15 cellular contexts compared by ENCODE assay signal in genomic region chr15:23866832-23867231, GRCh38.
DNase-seq lines count a peak whose midpoint lies in the region; ATAC-seq, FAIRE-seq and TF ChIP-seq lines count a peak whose summit lies in the region.
"Had no signal": no experiment of that assay in that cellular context is flagged by ENCODE, and none has a peak within 500 bp of the region (broad histone marks: within the 10 kb centered on the region; RNA-seq: fewer than 3 reads in every experiment).

No MANE protein-coding gene starts in this region.

- POLR2A ChIA-PET in A549 (lab: Yijun Ruan, JAX), result no interaction called here

- ATAC-seq in A549 (peak in 1 of 2 experiments; percentile 56; a peak in 3 of 6 replicates), foreskin keratinocyte (no peak), HG02870 (IDR thresholded peaks at IDR 0.05; ENCODE audit: unreplicated experiment) (no peak)
- ATAC-seq in activated T-cell treated with anti-CD3 and anti-CD28 coated beads, Interleukin-2, amount 50 U/mL, for 4 hours, result no peak
- no peak for ATAC-seq in stimulated activated naive CD8-positive, alpha-beta T cell treated with anti-CD3 and anti-CD28 coated beads, Interleukin-15, amount 100 ng/mL, for 72 hours

- H3K23me2 ChIP-seq in H9 (ENCODE audit: insufficient read length, low read depth, low read length, poor library complexity, severe bottlenecking), result no peaks in the 10 kb centered on the region

- no peaks in the 10 kb centered on the region for H3K27me3 ChIP-seq in H9 (ENCODE audit: insufficient read depth, low read length)
- H3K27me3 ChIP-seq in foreskin keratinocyte, result no peaks in the 10 kb centered on the region

- no peak overlapping the region for H3K27ac Mint-ChIP-seq in H9
- no peak overlapping the region for H3K27ac Mint-ChIP-seq in stimulated activated naive CD8-positive, alpha-beta T cell treated with anti-CD3 and anti-CD28 coated beads, Interleukin-15, amount 100 ng/mL, for 72 hours
- H3K27ac Mint-ChIP-seq: activated T-cell treated with anti-CD3 and anti-CD28 coated beads, Interleukin-2, amount 50 U/mL, for 24 hours had no signal

- H3K4me3 Mint-ChIP-seq in H9, result no peak overlapping the region
- no peak overlapping the region for H3K4me3 Mint-ChIP-seq in activated T-cell treated with anti-CD3 and anti-CD28 coated beads, Interleukin-2, amount 50 U/mL, for 4 hours
- no peak overlapping the region for H3K4me3 Mint-ChIP-seq in stimulated activated naive CD8-positive, alpha-beta T cell treated with anti-CD3 and anti-CD28 coated beads, Interleukin-15, amount 100 ng/mL, for 72 hours
- H3K4me3 Mint-ChIP-seq: activated T-cell treated with anti-CD3 and anti-CD28 coated beads, Interleukin-2, amount 50 U/mL, for 24 hours had no signal

- H2AK5ac ChIP-seq in H9 (ENCODE audit: insufficient read length, low read length), result no peak overlapping the region

- no peak overlapping the region for H4K5ac ChIP-seq in H9 (ENCODE audit: insufficient read length, low read depth, low read length)

- no peak overlapping the region for H2AFZ ChIP-seq in H9 (ENCODE audit: low read length)

- no peak overlapping the region for H3K23ac ChIP-seq in H9 (ENCODE audit: insufficient read length, low read depth, low read length)

- no peak overlapping the region for H3K9ac ChIP-seq in H9 (ENCODE audit: extremely low read depth, insufficient read length, low read length)

- DNase-seq in A549 (ENCODE audit: low read depth in 1 of 2, low spot score in 1 of 2) (peak; percentile 21 to 31), H9 (no peak), OCI-M1 (lab: John Stamatoyannopoulos, UW) (peak; percentile 53), foreskin keratinocyte (no peak), SK-N-DZ (ENCODE audit: low spot score) (no peak)
- DNase-seq in activated T-cell treated with anti-CD3 and anti-CD28 coated beads, Interleukin-2, amount 50 U/mL, for 4 hours, result no peak
- no peak for DNase-seq in stimulated activated naive CD8-positive, alpha-beta T cell treated with anti-CD3 and anti-CD28 coated beads, Interleukin-15, amount 100 ng/mL, for 72 hours
- DNase-seq: activated T-cell treated with anti-CD3 and anti-CD28 coated beads, Interleukin-2, amount 50 U/mL, for 24 hours; Calu3; central memory CD4-positive, alpha-beta T cell; NCI-H345 had no signal

- H3K14ac ChIP-seq in H9 (ENCODE audit: insufficient read depth, low read length), result no peak overlapping the region

- WGBS in A549 (ENCODE audit: missing lambda C conversion rate), result 4% methylated on average over 6 of the region's 6 CpGs
- WGBS in H9 (ENCODE audit: extremely low coverage, insufficient read length, low lambda C conversion rate), result no CpG with 5 or more reads among the region's 6 CpGs

- peaks cover 2 to 5% of the 10 kb centered on the region in 2 experiments; a peak in 3 of 4 replicates for H3K4me1 Mint-ChIP-seq in H9
- no peaks in the 10 kb centered on the region for H3K4me1 Mint-ChIP-seq in activated T-cell treated with anti-CD3 and anti-CD28 coated beads, Interleukin-2, amount 50 U/mL, for 4 hours (ENCODE audit: low read depth)
- H3K4me1 Mint-ChIP-seq in stimulated activated naive CD8-positive, alpha-beta T cell treated with anti-CD3 and anti-CD28 coated beads, Interleukin-15, amount 100 ng/mL, for 72 hours, result no peaks in the 10 kb centered on the region

- H3K9me3 ChIP-seq in A549 (no peaks in the 10 kb centered on the region), H9 (ENCODE audit: control insufficient read depth, low read depth, low read length) (peaks cover 16% of the 10 kb centered on the region)

- H4K8ac ChIP-seq in H9 (replicated peaks; ENCODE audit: insufficient read length, low read depth, low read length), result no peak overlapping the region

- no peak overlapping the region for H2BK12ac ChIP-seq in H9 (ENCODE audit: insufficient read length, low read depth, low read length)

- no peak overlapping the region for H3K18ac ChIP-seq in H9 (ENCODE audit: insufficient read length, low read depth, low read length)

- no peak overlapping the region for H2BK15ac ChIP-seq in H9 (ENCODE audit: low read depth, low read length)

- TF ChIP-seq EP300 in A549 (IDR thresholded peaks at IDR 0.05), result no peak

- H3K27me3 Mint-ChIP-seq in H9 (ENCODE audit: low read depth), result peaks cover 1% of the 10 kb centered on the region; the same call in 1 of the 2 replicates
- peaks cover 11% of the 10 kb centered on the region for H3K27me3 Mint-ChIP-seq in activated T-cell treated with anti-CD3 and anti-CD28 coated beads, Interleukin-2, amount 50 U/mL, for 4 hours (ENCODE audit: low read depth)
- H3K27me3 Mint-ChIP-seq in stimulated activated naive CD8-positive, alpha-beta T cell treated with anti-CD3 and anti-CD28 coated beads, Interleukin-15, amount 100 ng/mL, for 72 hours, result peaks cover 17% of the 10 kb centered on the region

- no peak for TF ChIP-seq POLR2A in A549 (IDR thresholded peaks at IDR 0.05; ENCODE audit: low read length)

- H3K4me2 ChIP-seq in A549 (no peak overlapping the region), H9 (ENCODE audit: insufficient read depth, insufficient read length, low read length) (no peak overlapping the region)

- H3K79me1 ChIP-seq in H9 (ENCODE audit: insufficient read depth, low read depth, low read length, poor library complexity, severe bottlenecking), result no peaks in the 10 kb centered on the region

- no peak overlapping the region for H3K4ac ChIP-seq in H9 (ENCODE audit: low read depth, low read length)

- H4K91ac ChIP-seq in H9 (ENCODE audit: insufficient read length, low read depth, low read length), result no peak overlapping the region

- H3K9me3 Mint-ChIP-seq in H9, result peaks cover 37 to 45% of the 10 kb centered on the region in 2 experiments
- H3K9me3 Mint-ChIP-seq in activated T-cell treated with anti-CD3 and anti-CD28 coated beads, Interleukin-2, amount 50 U/mL, for 4 hours, result peaks cover 3% of the 10 kb centered on the region
- peaks cover 0 to 9% of the 10 kb centered on the region in 2 donors for H3K9me3 Mint-ChIP-seq in stimulated activated naive CD8-positive, alpha-beta T cell treated with anti-CD3 and anti-CD28 coated beads, Interleukin-15, amount 100 ng/mL, for 72 hours

- H4K20me1 ChIP-seq in H9 (ENCODE audit: control insufficient read depth, insufficient read depth, insufficient read length), result no peaks in the 10 kb centered on the region

- peak; percentile 51 to 61 for TF ChIP-seq RAD21 in A549 (conservative IDR thresholded peaks at IDR 0.05 in 1 of 2, IDR thresholded peaks at IDR 0.05 in 1 of 2)

- no peak overlapping the region for H3K4me3 ChIP-seq in A549
- H3K4me3 ChIP-seq: skin epidermis had no signal

- CTCF ChIA-PET in A549 (lab: Yijun Ruan, JAX), result interaction anchor here (1.0 to 1.4 kb wide), 3 partner anchors 9 to 358 kb away, joined by 3 to 5 read pairs (median 5); no protein-coding TSS in a partner anchor

- FAIRE-seq in A549 (lab: Jason Lieb, UNC), result peak; percentile 80
- FAIRE-seq: GM18507, H54 had no signal

- H3K27ac ChIP-seq in A549 (no peak overlapping the region), H9 (ENCODE audit: insufficient read length, low read depth, low read length) (no peak overlapping the region), foreskin keratinocyte (no peak overlapping the region)
- H3K27ac ChIP-seq: skin epidermis had no signal

- no peaks in the 10 kb centered on the region; a peak in 2 of 7 replicates for H3K36me3 Mint-ChIP-seq in H9 (ENCODE audit: insufficient read depth in 1 of 3, low read depth in 3 of 3)
- H3K36me3 Mint-ChIP-seq in activated T-cell treated with anti-CD3 and anti-CD28 coated beads, Interleukin-2, amount 50 U/mL, for 4 hours (ENCODE audit: insufficient read depth), result no peaks in the 10 kb centered on the region

- H3K4me1 ChIP-seq in A549 (no peaks in the 10 kb centered on the region), H9 (ENCODE audit: insufficient read depth, low read length) (no peaks in the 10 kb centered on the region), foreskin keratinocyte (no peaks in the 10 kb centered on the region)

- no peak overlapping the region for H2BK120ac ChIP-seq in H9 (ENCODE audit: low read depth, low read length, poor library complexity, severe bottlenecking)

- no peak overlapping the region for H2BK20ac ChIP-seq in H9 (ENCODE audit: low read depth, low read length, poor library complexity, severe bottlenecking)

- H3K56ac ChIP-seq in H9 (ENCODE audit: insufficient read length, low read depth, low read length), result no peak overlapping the region

- peak; percentile 53 for TF ChIP-seq CTCF in A549 (IDR thresholded peaks at IDR 0.05)
- TF ChIP-seq CTCF in H9 (conservative IDR thresholded peaks at IDR 0.05), result peak; percentile 61
- peak; percentile 15 for TF ChIP-seq CTCF in foreskin keratinocyte (conservative IDR thresholded peaks at IDR 0.05)

- H3T11ph ChIP-seq in H9 (ENCODE audit: low read length), result no peak overlapping the region

- H2BK5ac ChIP-seq in H9 (ENCODE audit: insufficient read length, low read length), result no peak overlapping the region

- H3K79me2 ChIP-seq in H9 (ENCODE audit: insufficient read depth, low read length), result no peaks in the 10 kb centered on the region; the same call in 1 of the 2 replicates

TF ChIP-seq in A549, 52 proteins besides CTCF, POLR2A, EP300 and RAD21:
- TF ChIP-seq SMC3 (IDR thresholded peaks at IDR 0.05) (peak; percentile 54), CHD2 (IDR thresholded peaks at IDR 0.05; ENCODE audit: low read length, partially characterized antibody) (no peak)

Comparison
In these comparisons a context has a peak if more than half of its experiments do, and no peak if none do; other contexts are left out.
1. DNase-seq: peak in A549 (2 of 2) and OCI-M1 (single experiment); none in H9 (single experiment), foreskin keratinocyte (0 of 2), SK-N-DZ (single experiment), activated T-cell treated with anti-CD3 and anti-CD28 coated beads, Interleukin-2, amount 50 U/mL, for 4 hours (single experiment) and stimulated activated naive CD8-positive, alpha-beta T cell treated with anti-CD3 and anti-CD28 coated beads, Interleukin-15, amount 100 ng/mL, for 72 hours (0 of 2).
2. Peak in every context shown above with its lines, with median percentiles within 50 percentile points of each other: CTCF ChIP-seq.